Comparison of ENCODE assay signal across 1 cellular context in the genomic region with DNA sequence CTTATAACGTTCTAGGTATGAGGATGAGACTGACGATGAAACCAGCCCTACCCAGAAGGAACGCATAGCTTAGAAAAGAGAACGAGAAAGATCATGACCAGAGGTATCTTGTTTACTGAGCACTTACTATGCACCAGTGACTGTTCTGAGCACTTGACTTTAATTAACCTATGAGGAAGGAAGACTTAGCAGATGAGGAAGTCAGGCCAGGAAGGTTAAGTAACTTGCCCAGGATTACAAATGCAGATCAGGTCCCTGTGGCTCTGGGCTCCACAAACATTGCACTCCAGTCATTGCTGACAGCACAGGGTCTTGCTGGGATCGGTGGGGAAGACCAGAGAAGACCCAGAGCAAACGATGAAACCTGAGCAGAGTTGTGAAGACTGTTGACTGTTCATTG.
TF ChIP-seq lines count a peak whose summit lies in the region.

No MANE protein-coding gene starts in this region.

TF ChIP-seq in endothelial cell of umbilical vein, 7 proteins besides CTCF, POLR2A, EP300 and RAD21:
- TF ChIP-seq GATA2 (IDR thresholded peaks at IDR 0.05; ENCODE audit: insufficient read depth, insufficient read length, low read depth, low read length) (no peak), MYC (IDR thresholded peaks at IDR 0.05; ENCODE audit: low read depth, low read length) (no peak), JUN (IDR thresholded peaks at IDR 0.05; ENCODE audit: borderline replicate concordance, insufficient read depth, insufficient read length, low read depth) (no peak), EZH2 (IDR thresholded peaks at IDR 0.05; ENCODE audit: borderline replicate concordance, low read depth, low read length, severe bottlenecking) (no peak), POLR2AphosphoS5 (IDR thresholded peaks at IDR 0.05; ENCODE audit: insufficient read depth, low read depth, low read length) (no peak), FOS (IDR thresholded peaks at IDR 0.05; ENCODE audit: borderline replicate concordance, insufficient read depth, low read length) (no peak)
- TF ChIP-seq, protein P1, sequence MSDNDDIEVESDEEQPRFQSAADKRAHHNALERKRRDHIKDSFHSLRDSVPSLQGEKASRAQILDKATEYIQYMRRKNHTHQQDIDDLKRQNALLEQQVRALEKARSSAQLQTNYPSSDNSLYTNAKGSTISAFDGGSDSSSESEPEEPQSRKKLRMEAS (IDR thresholded peaks at IDR 0.05; ENCODE audit: insufficient read depth, insufficient read length): no peak
